ENCODE assay signal across 10 cellular contexts in genomic region chr17:76481091-76481655, GRCh38. TPM values are rescaled to one million over a fixed set of nuclear protein-coding genes. Genes with fewer than 3 reads are reported as not detected.
DNase-seq lines count a peak whose midpoint lies in the region; ATAC-seq and TF ChIP-seq lines count a peak whose summit lies in the region.
"Had no signal": no experiment of that assay in that cellular context is flagged by ENCODE, and none has a peak within 500 bp of the region (broad histone marks: within the 10 kb centered on the region; RNA-seq: fewer than 3 reads in every experiment).

No MANE protein-coding gene starts in this region.

- H3K4me1 Mint-ChIP-seq in naive thymus-derived CD8-positive, alpha-beta T cell: peaks cover 19 to 48% (median 22%) of the 10 kb centered on the region in 4 donors

- H3K27ac ChIP-seq in gastrocnemius medialis: no peak overlapping the region

- H3K9me3 ChIP-seq in gastrocnemius medialis: no peaks in the 10 kb centered on the region
- H3K9me3 ChIP-seq: body of pancreas had no signal

- no peak overlapping the region for H3K4me3 ChIP-seq in gastrocnemius medialis
- H3K4me3 ChIP-seq: body of pancreas, skin epidermis had no signal

- POLR2A ChIA-PET in naive thymus-derived CD8-positive, alpha-beta T cell (lab: Charles Lee): interaction anchor here (0.6 to 1.7 kb wide), 5 partner anchors 9 to 28 kb away, joined by 3 to 9 read pairs (median 4); partner anchors contain the start of genes RHBDF2 and UBE2O

- no peaks in the 10 kb centered on the region for H3K4me1 ChIP-seq in gastrocnemius medialis
- H3K4me1 ChIP-seq: body of pancreas had no signal

- peak overlapping the region in 6 of 10 donors; percentile 3 to 60 (median 31) for H3K4me3 Mint-ChIP-seq in naive thymus-derived CD8-positive, alpha-beta T cell

- no peaks in the 10 kb centered on the region for H3K27me3 Mint-ChIP-seq in naive thymus-derived CD8-positive, alpha-beta T cell

- H3K27ac Mint-ChIP-seq in naive thymus-derived CD8-positive, alpha-beta T cell: peak overlapping the region in 8 of 10 donors; percentile 17 to 74 (median 59)

- peak; percentile 60 for ATAC-seq in GM18517 (IDR thresholded peaks at IDR 0.05; ENCODE audit: unreplicated experiment)
- peak; percentile 64 for ATAC-seq in HG02798 (IDR thresholded peaks at IDR 0.05; ENCODE audit: poor library complexity, unreplicated experiment)
- peak; percentile 40 to 49 for ATAC-seq in naive thymus-derived CD8-positive, alpha-beta T cell
- ATAC-seq in gastrocnemius medialis: no peak
- ATAC-seq: body of pancreas had no signal

- DNase-seq in SK-N-DZ (ENCODE audit: low spot score) (peak; percentile 60), NCI-H2196 treated with DMSO at 0.1 percent for 48 hours (lab: John Stamatoyannopoulos, UW; ENCODE audit: unreplicated experiment) (no peak), gastrocnemius medialis (no peak)
- DNase-seq in naive thymus-derived CD8-positive, alpha-beta T cell: peak in 1 of 10 donors; percentile 34
- DNase-seq in activated CD4-positive, CD25-positive, alpha-beta regulatory T cell treated with anti-CD3 and anti-CD28 coated beads, Interleukin-2, amount 50 U/mL, for 72 hours: no peak
- DNase-seq in stimulated activated naive CD4-positive, alpha-beta T cell treated with Interleukin-2 at 50 U/mL for 16 hours (lab: John Stamatoyannopoulos, UW): no peak

- H3K36me3 ChIP-seq in gastrocnemius medialis: peaks cover 0 to 25% of the 10 kb centered on the region in 2 donors

- peaks cover 0 to 7% (median 3%) of the 10 kb centered on the region in 3 donors for H3K36me3 Mint-ChIP-seq in naive thymus-derived CD8-positive, alpha-beta T cell

- no peak for TF ChIP-seq POLR2A in gastrocnemius medialis (IDR thresholded peaks at IDR 0.05)

- in situ Hi-C loops in gastrocnemius medialis (cut with MboI; ENCODE audit: low sequenced_read_pairs in 4 of 4): no loop called here

- no peak for TF ChIP-seq CTCF in gastrocnemius medialis (IDR thresholded peaks at IDR 0.05 in 4 of 5, conservative IDR thresholded peaks at IDR 0.05 in 1 of 5)

- peaks cover 0 to 1% (median 0%) of the 10 kb centered on the region in 9 donors for H3K9me3 Mint-ChIP-seq in naive thymus-derived CD8-positive, alpha-beta T cell

- intact Hi-C loops in gastrocnemius medialis (cut with DNase I; ENCODE audit: low total_unique reads): no loop called here

- H3K27me3 ChIP-seq in gastrocnemius medialis: no peaks in the 10 kb centered on the region
- H3K27me3 ChIP-seq: body of pancreas had no signal

RNA-seq across cellular contexts. Expression of gene AANAT, which starts 13.8 kb away (rescaled TPM):
- polyA plus RNA-seq in SK-N-DZ (2014; cell fraction: cytosol; rRNA removed): not detected in 2 replicates
- polyA plus RNA-seq in SK-N-DZ (2014; cell fraction: nucleus; rRNA removed): not detected in 2 replicates
- not detected for total RNA-seq in naive thymus-derived CD8-positive, alpha-beta T cell
- not detected for polyA plus RNA-seq in naive thymus-derived CD8-positive, alpha-beta T cell
- not detected for total RNA-seq in gastrocnemius medialis
- total RNA-seq: body of pancreas had no signal

RNA-seq across cellular contexts. Expression of gene RHBDF2, which starts 20.1 kb away (rescaled TPM):
- 0.08 and 1.0 TPM in 2 replicates for polyA plus RNA-seq in SK-N-DZ (2014; cell fraction: cytosol; rRNA removed)
- polyA plus RNA-seq in SK-N-DZ (2014; cell fraction: nucleus; rRNA removed): 0.56 and 0.89 TPM in 2 replicates
- total RNA-seq in naive thymus-derived CD8-positive, alpha-beta T cell: 10 to 100 TPM; 59.4 to 62.4 TPM
- polyA plus RNA-seq in naive thymus-derived CD8-positive, alpha-beta T cell: 10 to 100 TPM in 1 of 3 donors, 1 to 10 TPM in 2; 4.8 to 10.2 (median 6.2) TPM
- 10 to 100 TPM; 11.4 to 29.8 (median 23.3) TPM for total RNA-seq in gastrocnemius medialis

RNA-seq across cellular contexts. Expression of gene UBE2O, which starts 28.2 kb away (rescaled TPM):
- 24.6 and 32.0 TPM in 2 replicates for polyA plus RNA-seq in SK-N-DZ (2014; cell fraction: cytosol; rRNA removed)
- polyA plus RNA-seq in SK-N-DZ (2014; cell fraction: nucleus; rRNA removed): 41.7 and 53.0 TPM in 2 replicates
- 10 to 100 TPM; 49.7 to 50.4 TPM for total RNA-seq in naive thymus-derived CD8-positive, alpha-beta T cell
- 10 to 100 TPM in 2 of 3 donors, 1 to 10 TPM in 1; 8.8 to 14.4 (median 10.6) TPM for polyA plus RNA-seq in naive thymus-derived CD8-positive, alpha-beta T cell
- total RNA-seq in gastrocnemius medialis: 10 to 100 TPM; 16.4 to 46.5 (median 32.4) TPM

RNA-seq across cellular contexts. Expression of gene CYGB, which starts 56.3 kb away (rescaled TPM):
- polyA plus RNA-seq in SK-N-DZ (2014; cell fraction: cytosol; rRNA removed): 0.93 and 4.2 TPM in 2 replicates
- polyA plus RNA-seq in SK-N-DZ (2014; cell fraction: nucleus; rRNA removed): 1.4 and 2.7 TPM in 2 replicates
- 1 to 10 TPM in 1 of 2 experiments, under 1 TPM in 1; 0.52 to 2.1 TPM for total RNA-seq in naive thymus-derived CD8-positive, alpha-beta T cell
- polyA plus RNA-seq in naive thymus-derived CD8-positive, alpha-beta T cell: 1 to 10 TPM in 1 of 3 donors, under 1 TPM in 2; 0.40 to 1.0 (median 0.53) TPM
- 10 to 100 TPM in 2 of 4 donors, 1 to 10 TPM in 2; 8.1 to 19.7 (median 10.6) TPM for total RNA-seq in gastrocnemius medialis

RNA-seq across cellular contexts. Expression of gene PRCD, which starts 58.7 kb away (rescaled TPM):
- 20.7 and 26.4 TPM in 2 replicates for polyA plus RNA-seq in SK-N-DZ (2014; cell fraction: cytosol; rRNA removed)
- 20.8 and 32.3 TPM in 2 replicates for polyA plus RNA-seq in SK-N-DZ (2014; cell fraction: nucleus; rRNA removed)
- 1 to 10 TPM; 4.0 to 5.3 TPM for total RNA-seq in naive thymus-derived CD8-positive, alpha-beta T cell
- polyA plus RNA-seq in naive thymus-derived CD8-positive, alpha-beta T cell: 10 to 100 TPM in 1 of 3 donors, 1 to 10 TPM in 2; 5.0 to 11.4 (median 7.1) TPM
- 1 to 10 TPM in 2 of 4 donors, under 1 TPM in 1, not detected in 1; 0.33 to 3.7 (median 1.1) TPM for total RNA-seq in gastrocnemius medialis

Comparison
In these comparisons a context has a peak if more than half of its experiments do, and no peak if none do; other contexts are left out.
1. ATAC-seq: peak in GM18517 (single experiment), HG02798 (single experiment) and naive thymus-derived CD8-positive, alpha-beta T cell (2 of 2); none in gastrocnemius medialis (0 of 2).